ENCODE assay signal across 14 cellular contexts in the genomic region with DNA sequence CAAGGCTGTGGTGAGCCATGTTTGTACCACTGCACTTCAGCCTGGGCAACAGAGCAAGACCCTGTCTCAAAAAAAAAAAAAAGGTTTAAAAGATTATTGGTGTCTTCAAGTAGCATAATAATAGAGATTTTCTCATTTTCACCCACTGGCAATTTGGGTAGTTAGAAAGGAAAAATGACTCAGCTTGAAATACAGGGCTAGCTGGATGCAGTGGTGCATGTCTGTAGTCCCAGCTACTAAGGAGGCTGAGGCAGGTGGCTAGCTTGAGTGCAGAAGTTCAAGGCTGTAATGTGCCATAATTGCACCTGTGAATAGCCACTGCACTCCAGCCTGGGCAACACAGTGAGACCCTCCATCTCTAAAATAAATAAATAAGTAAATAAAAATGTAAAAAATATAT.
DNase-seq lines count a peak whose midpoint lies in the region; ATAC-seq and TF ChIP-seq lines count a peak whose summit lies in the region.
"Had no signal": no experiment of that assay in that cellular context is flagged by ENCODE, and none has a peak within 500 bp of the region (broad histone marks: within the 10 kb centered on the region; RNA-seq: fewer than 3 reads in every experiment).

No MANE protein-coding gene starts in this region.

- no peaks in the 10 kb centered on the region for H3K27me3 Mint-ChIP-seq in effector memory CD8-positive, alpha-beta T cell

- no peaks in the 10 kb centered on the region for H4K20me1 ChIP-seq in KMS-11 (ENCODE audit: insufficient read depth)

- H3K36me3 ChIP-seq in KMS-11 (ENCODE audit: insufficient read depth) (no peaks in the 10 kb centered on the region), mucosa of descending colon (ENCODE audit: low read depth) (no peaks in the 10 kb centered on the region)
- H3K36me3 ChIP-seq: BE2C had no signal

- no peaks in the 10 kb centered on the region for H3K36me3 Mint-ChIP-seq in effector memory CD8-positive, alpha-beta T cell (ENCODE audit: insufficient read depth)

- peaks cover 10 to 14% of the 10 kb centered on the region in 2 donors for H3K4me1 Mint-ChIP-seq in effector memory CD8-positive, alpha-beta T cell (ENCODE audit: low read depth in 2 of 2)

- no peak overlapping the region for H2AFZ ChIP-seq in KMS-11 (ENCODE audit: low read depth)

- no peaks in the 10 kb centered on the region for H3K9me3 ChIP-seq in mucosa of descending colon
- H3K9me3 ChIP-seq: BE2C had no signal

- no peak overlapping the region for H3K4me3 Mint-ChIP-seq in effector memory CD8-positive, alpha-beta T cell
- H3K4me3 Mint-ChIP-seq: activated T-helper 1 cell treated with anti-CD3 and anti-CD28 coated beads, Interleukin-12 subunit alpha, Interleukin-12 subunit beta, Interleukin-2, Interleukin-4 antibody, amounts not matched to agents 30 ng/mL and 10 ng/mL and 1 ng/mL, durations not matched to agents 14 hours and 24 hours and 36 hours had no signal

- no peaks in the 10 kb centered on the region for H3K9me3 Mint-ChIP-seq in effector memory CD8-positive, alpha-beta T cell

- H3K4me3 ChIP-seq in KMS-11 (IDR thresholded peaks at IDR 0.05; ENCODE audit: insufficient read depth, low read depth, low read length), result no peak overlapping the region
- no peak overlapping the region for H3K4me3 ChIP-seq in mucosa of descending colon

- H3K27ac Mint-ChIP-seq in effector memory CD8-positive, alpha-beta T cell, result no peak overlapping the region

- H3K4me1 ChIP-seq in KMS-11 (ENCODE audit: low read depth, poor library complexity, severe bottlenecking) (peaks cover 82% of the 10 kb centered on the region), mucosa of descending colon (ENCODE audit: low read depth) (no peaks in the 10 kb centered on the region)
- H3K4me1 ChIP-seq: BE2C had no signal

- ATAC-seq in GM18519 (IDR thresholded peaks at IDR 0.05; ENCODE audit: low FRiP score, unreplicated experiment) (peak; percentile 59), GM21447 (IDR thresholded peaks at IDR 0.05; ENCODE audit: unreplicated experiment) (peak; percentile 66), HG03039 (IDR thresholded peaks at IDR 0.05; ENCODE audit: unreplicated experiment) (peak; percentile 47), mucosa of descending colon (no peak)
- ATAC-seq in effector memory CD8-positive, alpha-beta T cell (replicated peaks), result no peak
- ATAC-seq: right cardiac atrium had no signal

- H3K27me3 ChIP-seq in KMS-11 (ENCODE audit: insufficient read depth, low read depth), result no peaks in the 10 kb centered on the region
- H3K27me3 ChIP-seq: BE2C had no signal

- no peaks in the 10 kb centered on the region for H3K79me2 ChIP-seq in KMS-11 (ENCODE audit: insufficient read depth, low read depth)

- no peak for TF ChIP-seq CTCF in KMS-11 (conservative IDR thresholded peaks at IDR 0.05; ENCODE audit: low read depth, low read length)
- no peak for TF ChIP-seq CTCF in mucosa of descending colon (IDR thresholded peaks at IDR 0.05)

- H3K4me2 ChIP-seq in KMS-11, result peak overlapping the region; percentile 53; the same call in 1 of the 2 replicates

- DNase-seq in NOMO-1 (lab: John Stamatoyannopoulos, UW; ENCODE audit: unreplicated experiment in 2 of 2) (no peak), foreskin melanocyte (no peak), mucosa of descending colon (no peak)
- DNase-seq in effector memory CD8-positive, alpha-beta T cell, result no peak
- DNase-seq: BE2C, NCI-H2171, right cardiac atrium, Right ventricle myocardium superior had no signal

- peak overlapping the region; percentile 88 for H3K27ac ChIP-seq in KMS-11
- H3K27ac ChIP-seq: epithelial cell of prostate had no signal

- intact Hi-C loops in mucosa of descending colon (cut with DNase I, micrococcal nuclease), result no loop called here

- H3K9ac ChIP-seq in KMS-11, result peak overlapping the region; percentile 57

Comparison
In these comparisons a context has a peak if more than half of its experiments do, and no peak if none do; other contexts are left out.
1. ATAC-seq: peak in GM18519 (single experiment), GM21447 (single experiment) and HG03039 (single experiment); none in mucosa of descending colon (single experiment) and effector memory CD8-positive, alpha-beta T cell (single experiment).